ENCODE assay signal across 17 cellular contexts in genomic region chr9:128087262-128087661, GRCh38.
"Had no signal": no experiment of that assay in that cellular context is flagged by ENCODE, and none has a peak within 500 bp of the region (broad histone marks: within the 10 kb centered on the region; RNA-seq: fewer than 3 reads in every experiment).

No MANE protein-coding gene starts in this region.

- H3K36me3 ChIP-seq: left lung, transverse colon had no signal

- H3K9me3 Mint-ChIP-seq: activated CD4-positive, alpha-beta T cell treated with anti-CD3 and anti-CD28 coated beads, Interleukin-2, amount 10 ng/mL, durations not matched to agents 7 days and 5 days; activated T-cell treated with anti-CD3 and anti-CD28 coated beads, Interleukin-2, amount 50 U/mL, for 4 hours had no signal

- H3K27ac Mint-ChIP-seq: activated CD4-positive, alpha-beta T cell treated with anti-CD3 and anti-CD28 coated beads, Interleukin-2, amount 10 ng/mL, durations not matched to agents 7 days and 5 days; progenitor cell of endocrine pancreas had no signal

- H3K4me3 ChIP-seq: coronary artery, esophagus squamous epithelium, left lung, transverse colon had no signal

- H3K4me3 Mint-ChIP-seq: activated CD4-positive, alpha-beta T cell treated with anti-CD3 and anti-CD28 coated beads, Interleukin-2, amount 10 ng/mL, durations not matched to agents 7 days and 5 days; activated T-cell treated with anti-CD3 and anti-CD28 coated beads, Interleukin-2, amount 50 U/mL, for 4 hours had no signal

- H3K9me3 ChIP-seq: esophagus squamous epithelium, left lung, transverse colon had no signal

- ATAC-seq: activated T-cell treated with anti-CD3 and anti-CD28 coated beads, Interleukin-2, amount 50 U/mL, for 4 hours; left lung; right cardiac atrium had no signal

- H3K27me3 Mint-ChIP-seq: activated CD4-positive, alpha-beta T cell treated with anti-CD3 and anti-CD28 coated beads, Interleukin-2, amount 10 ng/mL, durations not matched to agents 7 days and 5 days; progenitor cell of endocrine pancreas had no signal

- DNase-seq: activated CD4-positive, alpha-beta T cell treated with anti-CD3 and anti-CD28 coated beads, Interleukin-2, amount 10 ng/mL, durations not matched to agents 7 days and 5 days; activated gamma-delta T cell treated with Interleukin-2 at 50 U/mL for 16 hours; activated T-cell treated with anti-CD3 and anti-CD28 coated beads, Interleukin-2, amount 50 U/mL, for 4 hours; central memory CD4-positive, alpha-beta T cell; esophagus squamous epithelium; hippocampal formation; left lung; mammary epithelial cell; small intestine; stimulated activated CD4-positive, alpha-beta T cell treated with anti-CD3 and anti-CD28 coated beads, Interleukin-4, amount 100 ng/mL, for 4 hours; stimulated activated CD8-positive, alpha-beta memory T cell treated with anti-CD3 and anti-CD28 coated beads, Interleukin-4, amount 100 ng/mL, for 48 hours; stimulated activated naive CD4-positive, alpha-beta T cell treated with Interleukin-2 at 50 U/mL for 16 hours; T-helper 2 cell; transverse colon had no signal

- H3K27ac ChIP-seq: coronary artery, esophagus squamous epithelium had no signal

- H3K27me3 ChIP-seq: esophagus squamous epithelium, left lung, transverse colon had no signal
